In the genomic region with DNA sequence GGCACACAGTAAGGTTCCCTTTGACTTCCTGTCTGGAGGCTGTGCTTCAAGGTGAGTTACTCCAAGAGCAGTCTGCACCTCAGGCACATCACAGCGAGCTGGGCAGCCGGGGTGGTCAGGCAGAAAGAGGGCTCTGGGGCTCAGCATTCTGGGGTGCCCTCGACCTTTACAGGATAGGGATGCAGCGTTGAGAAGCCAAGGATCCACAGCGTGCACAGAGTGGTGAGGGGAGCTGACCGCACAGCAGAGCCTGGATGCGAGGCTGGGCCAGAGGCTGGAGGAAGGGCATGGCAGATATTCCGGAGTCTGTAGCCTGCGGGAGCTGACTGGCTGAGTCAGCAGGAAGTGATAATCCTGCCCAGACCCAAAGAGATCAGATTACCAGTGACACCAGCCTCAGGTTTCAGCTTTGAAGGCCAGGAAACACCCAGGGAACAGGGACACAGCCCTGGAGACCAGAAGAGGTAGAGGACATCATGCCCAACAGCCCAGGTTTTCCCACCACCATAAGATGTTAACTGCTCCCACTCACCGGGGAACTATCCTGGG, we compare ENCODE assay signal across 8 cellular contexts. TPM values are rescaled to one million over a fixed set of nuclear protein-coding genes. Genes with fewer than 3 reads are reported as not detected.
A peak's percentile ranks its signal among the peaks of the same experiment; 100 is the strongest.
DNase-seq lines count a peak whose midpoint lies in the region; ATAC-seq and TF ChIP-seq lines count a peak whose summit lies in the region.

No MANE protein-coding gene starts in this region.

- H3K36me3 Mint-ChIP-seq in T-helper 17 cell (ENCODE audit: low read depth) = peaks cover 2% of the 10 kb centered on the region

- no peak for TF ChIP-seq EP300 in sigmoid colon (IDR thresholded peaks at IDR 0.05)

- no peak overlapping the region for H3K4me3 Mint-ChIP-seq in T-helper 17 cell

- H3K9me3 ChIP-seq in sigmoid colon (no peaks in the 10 kb centered on the region), T-helper 17 cell (ENCODE audit: control insufficient read depth, low read length, poor library complexity, severe bottlenecking) (no peaks in the 10 kb centered on the region)

- peak overlapping the region in 3 of 4 donors; percentile 25 to 39 (median 28) for H3K27ac ChIP-seq in sigmoid colon

- DNase-seq in HCEC 1CT (peak; percentile 72), SHP77 (lab: John Stamatoyannopoulos, UW) (peak; percentile 47 to 73), foreskin fibroblast (peak; percentile 76 to 90), sigmoid colon (no peak), midbrain (lab: John Stamatoyannopoulos, UW) (no peak), T-helper 17 cell (no peak), NCI-H446 treated with DMSO at 0.1 percent for 48 hours (lab: John Stamatoyannopoulos, UW) (no peak)

- no peaks in the 10 kb centered on the region for H3K27me3 ChIP-seq in sigmoid colon

- H3K4me3 ChIP-seq in foreskin fibroblast (ENCODE audit: low read depth in 1 of 2, low read length in 2 of 2) (no peak overlapping the region), sigmoid colon (no peak overlapping the region)

- WGBS in sigmoid colon, 2 donors = 71 to 78% methylated on average over 10 of the region's 10 CpGs

- H3K4me1 Mint-ChIP-seq in T-helper 17 cell = peaks cover 4% of the 10 kb centered on the region

- no peak for TF ChIP-seq POLR2A in sigmoid colon (IDR thresholded peaks at IDR 0.05)

- H3K36me3 ChIP-seq in sigmoid colon = no peaks in the 10 kb centered on the region

- no peak for ATAC-seq in GM18858 (IDR thresholded peaks at IDR 0.05; ENCODE audit: unreplicated experiment)
- ATAC-seq in T-helper 17 cell = no peak

- intact Hi-C loops in sigmoid colon (cut with DNase I) = no loop called here

- H3K27ac Mint-ChIP-seq in T-helper 17 cell = no peak overlapping the region

- TF ChIP-seq CTCF in foreskin fibroblast (IDR thresholded peaks at IDR 0.05; ENCODE audit: low read depth, low read length) = no peak
- no peak for TF ChIP-seq CTCF in sigmoid colon (IDR thresholded peaks at IDR 0.05)

- H3K27me3 Mint-ChIP-seq in T-helper 17 cell = peaks cover 49% of the 10 kb centered on the region

- H3K4me1 ChIP-seq in sigmoid colon = peaks cover 0 to 24% (median 12%) of the 10 kb centered on the region in 4 donors

RNA-seq across cellular contexts. Expression of a gene that starts 38.4 kb away (rescaled TPM):
- total RNA-seq in sigmoid colon (100 to 1,000 TPM; 568 to 907 (median 820) TPM), T-helper 17 cell (not detected)
- 10 to 100 TPM in 2 of 3 donors, 1 to 10 TPM in 1; 7.9 to 24.5 (median 17.4) TPM for polyA plus RNA-seq in sigmoid colon

Comparison
In these comparisons a context has a peak if more than half of its experiments do, and no peak if none do; other contexts are left out.
1. DNase-seq: peak in HCEC 1CT (single experiment), SHP77 (2 of 2) and foreskin fibroblast (2 of 2); none in sigmoid colon (single experiment), midbrain (single experiment), T-helper 17 cell (0 of 3) and NCI-H446 treated with DMSO at 0.1 percent for 48 hours (single experiment).
2. RNA of a gene that starts 38.4 kb away (total RNA-seq): 568 to 907 TPM in sigmoid colon; not detected in T-helper 17 cell; every median in the first group is over 100 times any median in the second.